20 cellular contexts compared by ENCODE assay signal in genomic region chr1:198610362-198610761, GRCh38. TPM values are rescaled to one million over a fixed set of nuclear protein-coding genes. Genes with fewer than 3 reads are reported as not detected.
DNase-seq lines count a peak whose midpoint lies in the region; ATAC-seq and TF ChIP-seq lines count a peak whose summit lies in the region.
"Had no signal": no experiment of that assay in that cellular context is flagged by ENCODE, and none has a peak within 500 bp of the region (broad histone marks: within the 10 kb centered on the region; RNA-seq: fewer than 3 reads in every experiment).

No MANE protein-coding gene starts in this region.

- H3K4me3 Mint-ChIP-seq in activated T-cell treated with anti-CD3 and anti-CD28 coated beads, Interleukin-2, amount 50 U/mL, for 72 hours: peak overlapping the region; percentile 84 to 100
- H3K4me3 Mint-ChIP-seq in stimulated activated effector memory CD8-positive, alpha-beta T cell treated with anti-CD3 and anti-CD28 coated beads, Interleukin-12 subunit alpha, Interleukin-12 subunit beta, amount 100 ng/mL, for 72 hours: peak overlapping the region; percentile 83
- H3K4me3 Mint-ChIP-seq: brain, nephron had no signal

- H3K4me1 ChIP-seq in adipocyte (ENCODE audit: control insufficient read depth, insufficient read depth, low read length) (peaks cover 6% of the 10 kb centered on the region), left ventricle myocardium inferior (no peaks in the 10 kb centered on the region)
- H3K4me1 ChIP-seq: Caco-2 had no signal

- H3K36me3 ChIP-seq in SK-N-MC (ENCODE audit: insufficient read depth, low read length) (no peaks in the 10 kb centered on the region), adipocyte (ENCODE audit: control insufficient read depth, insufficient read depth, low read length, severe bottlenecking) (no peaks in the 10 kb centered on the region), left ventricle myocardium inferior (no peaks in the 10 kb centered on the region)

- H3K27me3 ChIP-seq in adipocyte (replicated peaks; ENCODE audit: control insufficient read depth, insufficient read depth, low read length): no peaks in the 10 kb centered on the region
- no peaks in the 10 kb centered on the region for H3K27me3 ChIP-seq in left ventricle myocardium inferior (ENCODE audit: low read depth)

- no peak overlapping the region for H3K4me3 ChIP-seq in SK-N-MC
- no peak overlapping the region for H3K4me3 ChIP-seq in adipocyte (ENCODE audit: low read length)
- H3K4me3 ChIP-seq in left ventricle myocardium inferior: no peak overlapping the region
- H3K4me3 ChIP-seq: GM12878 had no signal

- H3K27ac ChIP-seq in SK-N-MC (peak overlapping the region; percentile 3; the same call in 1 of the 2 replicates), left ventricle myocardium inferior (replicated peaks) (no peak overlapping the region)

- no peak for DNase-seq in activated T-cell treated with anti-CD3 and anti-CD28 coated beads, Interleukin-2, amount 50 U/mL, for 72 hours
- DNase-seq in activated T-cell treated with anti-CD3 and anti-CD28 coated beads, Interleukin-2, amount 50 U/mL, for 1 hour: no peak
- DNase-seq in SK-N-MC (ENCODE audit: low read depth, low spot score) (no peak), adipocyte (ENCODE audit: low read depth) (peak; percentile 44), GM13977 (ENCODE audit: low spot score) (no peak), left ventricle myocardium inferior (no peak), pons (ENCODE audit: low spot score) (no peak)
- DNase-seq in stimulated activated effector memory CD8-positive, alpha-beta T cell treated with anti-CD3 and anti-CD28 coated beads, Interleukin-12 subunit alpha, Interleukin-12 subunit beta, amount 100 ng/mL, for 72 hours (ENCODE audit: low spot score in 2 of 2): no peak
- DNase-seq: Caco-2, H7, head of caudate nucleus, KBM-7, NCI-H1105, NCI-H2171 treated with DMSO at 0.1 percent for 48 hours, NCI-H82 had no signal

- H3K9ac ChIP-seq in SK-N-MC (ENCODE audit: insufficient read length) (no peak overlapping the region), adipocyte (ENCODE audit: low read length) (no peak overlapping the region)

- H3K4me1 Mint-ChIP-seq in activated T-cell treated with anti-CD3 and anti-CD28 coated beads, Interleukin-2, amount 50 U/mL, for 72 hours (ENCODE audit: low read depth): peaks cover 89% of the 10 kb centered on the region
- peaks cover 62% of the 10 kb centered on the region for H3K4me1 Mint-ChIP-seq in stimulated activated effector memory CD8-positive, alpha-beta T cell treated with anti-CD3 and anti-CD28 coated beads, Interleukin-12 subunit alpha, Interleukin-12 subunit beta, amount 100 ng/mL, for 72 hours
- H3K4me1 Mint-ChIP-seq: nephron had no signal

- in situ Hi-C loops in GM13977 (cut with MboI; ENCODE audit: low pct_unique_long_range_greater_than_20kb, low sequenced_read_pairs, unreplicated experiment): no loop called here

- H3K9me3 Mint-ChIP-seq in activated T-cell treated with anti-CD3 and anti-CD28 coated beads, Interleukin-2, amount 50 U/mL, for 72 hours: no peaks in the 10 kb centered on the region
- no peaks in the 10 kb centered on the region for H3K9me3 Mint-ChIP-seq in stimulated activated effector memory CD8-positive, alpha-beta T cell treated with anti-CD3 and anti-CD28 coated beads, Interleukin-12 subunit alpha, Interleukin-12 subunit beta, amount 100 ng/mL, for 72 hours
- H3K9me3 Mint-ChIP-seq: brain, nephron had no signal

- peaks cover 0 to 2% of the 10 kb centered on the region in 2 donors for H3K36me3 Mint-ChIP-seq in activated T-cell treated with anti-CD3 and anti-CD28 coated beads, Interleukin-2, amount 50 U/mL, for 72 hours (ENCODE audit: insufficient read depth in 2 of 2)
- peaks cover 20% of the 10 kb centered on the region for H3K36me3 Mint-ChIP-seq in stimulated activated effector memory CD8-positive, alpha-beta T cell treated with anti-CD3 and anti-CD28 coated beads, Interleukin-12 subunit alpha, Interleukin-12 subunit beta, amount 100 ng/mL, for 72 hours
- H3K36me3 Mint-ChIP-seq: brain had no signal

- no peaks in the 10 kb centered on the region for H3K27me3 Mint-ChIP-seq in activated T-cell treated with anti-CD3 and anti-CD28 coated beads, Interleukin-2, amount 50 U/mL, for 72 hours (ENCODE audit: low read depth)

- H3K27ac Mint-ChIP-seq in activated T-cell treated with anti-CD3 and anti-CD28 coated beads, Interleukin-2, amount 50 U/mL, for 72 hours: peak overlapping the region; percentile 99
- peak overlapping the region; percentile 99 for H3K27ac Mint-ChIP-seq in stimulated activated effector memory CD8-positive, alpha-beta T cell treated with anti-CD3 and anti-CD28 coated beads, Interleukin-12 subunit alpha, Interleukin-12 subunit beta, amount 100 ng/mL, for 72 hours
- H3K27ac Mint-ChIP-seq: brain, nephron had no signal

- no peak for TF ChIP-seq CTCF in GM13977 (IDR thresholded peaks at IDR 0.05; ENCODE audit: extremely low read depth, insufficient read depth, missing control alignments)
- no peak for TF ChIP-seq CTCF in left ventricle myocardium inferior (IDR thresholded peaks at IDR 0.05; ENCODE audit: borderline replicate concordance)

- intact Hi-C loops in left ventricle myocardium inferior (cut with micrococcal nuclease): no loop called here

- H3K9me3 ChIP-seq in SK-N-MC (ENCODE audit: low read depth, low read length) (no peaks in the 10 kb centered on the region), adipocyte (ENCODE audit: control insufficient read depth, low read length) (no peaks in the 10 kb centered on the region), left ventricle myocardium inferior (replicated peaks) (no peaks in the 10 kb centered on the region)
- H3K9me3 ChIP-seq: Caco-2 had no signal

- ATAC-seq in activated T-cell treated with anti-CD3 and anti-CD28 coated beads, Interleukin-2, amount 50 U/mL, for 72 hours (replicated peaks in 1 of 2): no peak
- ATAC-seq in stimulated activated effector memory CD8-positive, alpha-beta T cell treated with anti-CD3 and anti-CD28 coated beads, Interleukin-12 subunit alpha, Interleukin-12 subunit beta, amount 100 ng/mL, for 72 hours: no peak
- ATAC-seq: activated CD4-positive, CD25-positive, alpha-beta regulatory T cell treated with anti-CD3 and anti-CD28 coated beads, Interleukin-2, amount 50 U/mL, for 24 hours; GM12878 had no signal

RNA-seq across cellular contexts. Expression of gene PTPRC, which starts 28.5 kb away (rescaled TPM):
- 100 to 1,000 TPM; 490 to 545 TPM for total RNA-seq in activated T-cell treated with anti-CD3 and anti-CD28 coated beads, Interleukin-2, amount 50 U/mL, for 72 hours
- total RNA-seq in left ventricle myocardium inferior: 7.5 TPM
- total RNA-seq: H7, lung microvascular endothelial cell had no signal

Comparison
In these comparisons a context has a peak if more than half of its experiments do, and no peak if none do; other contexts are left out.
1. RNA of gene PTPRC, which starts 28.5 kb away (total RNA-seq): 490 to 545 TPM in activated T-cell treated with anti-CD3 and anti-CD28 coated beads, Interleukin-2, amount 50 U/mL, for 72 hours; 7.5 TPM in left ventricle myocardium inferior (single experiment); every median in the first group is over 10 times any median in the second.